In the genomic region with DNA sequence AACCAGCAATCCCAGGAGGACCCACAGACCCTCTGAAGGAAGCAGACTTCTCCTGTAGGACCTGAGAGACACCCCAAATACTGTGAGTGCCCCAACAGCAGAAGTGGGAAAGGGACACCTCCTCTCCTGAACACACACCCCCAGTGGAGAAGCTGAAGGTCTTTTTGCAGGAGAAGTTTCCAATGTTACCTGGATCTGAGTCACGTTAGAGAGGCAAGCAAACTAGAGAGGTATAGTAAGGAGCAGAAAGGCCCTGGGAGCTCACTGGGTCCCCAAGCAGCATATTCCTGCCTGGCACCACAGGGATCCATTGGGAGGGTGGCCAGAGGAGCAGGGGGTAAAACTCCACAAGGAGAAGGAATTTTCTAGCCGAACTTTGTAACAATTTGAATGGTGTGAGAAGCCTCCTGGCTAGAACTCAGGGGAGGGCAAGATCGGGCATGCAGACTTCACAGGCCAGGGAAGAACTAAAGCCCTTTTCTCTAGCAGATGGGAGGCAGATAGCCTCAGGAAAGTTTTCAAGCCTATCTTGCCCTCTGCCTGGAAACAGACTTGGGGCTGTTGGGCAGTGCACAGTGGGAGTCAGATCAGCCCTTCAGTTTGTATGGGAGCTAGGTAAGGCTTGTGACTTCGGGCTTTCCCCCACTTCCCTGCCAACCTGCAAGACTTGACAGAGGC, we compare ENCODE assay signal across 22 cellular contexts.
DNase-seq lines count a peak whose midpoint lies in the region; ATAC-seq, FAIRE-seq and TF ChIP-seq lines count a peak whose summit lies in the region.
"Had no signal": no experiment of that assay in that cellular context is flagged by ENCODE, and none has a peak within 500 bp of the region (broad histone marks: within the 10 kb centered on the region; RNA-seq: fewer than 3 reads in every experiment).

No MANE protein-coding gene starts in this region.

- H3K27ac Mint-ChIP-seq in MCF 10A (ENCODE audit: low read depth, unreplicated experiment) (peak overlapping the region; percentile 71), glutamatergic neuron (ENCODE audit: unreplicated experiment) (no peak overlapping the region)
- no peak overlapping the region for H3K27ac Mint-ChIP-seq in effector memory CD8-positive, alpha-beta T cell
- H3K27ac Mint-ChIP-seq: CD4-positive, alpha-beta T cell had no signal

- CTCF ChIA-PET in MCF 10A (lab: Yijun Ruan, JAX): interaction anchor here (0.5 to 1.8 kb wide), 16 partner anchors 9 to 564 kb away, joined by 3 to 5 read pairs (median 3); no protein-coding TSS in a partner anchor

- POLR2A ChIA-PET in MCF 10A (lab: Yijun Ruan, JAX): interaction anchor here (1.0 to 1.6 kb wide), 8 partner anchors 9 to 242 kb away, joined by 3 to 6 read pairs (median 3); no protein-coding TSS in a partner anchor

- H2AK5ac ChIP-seq in neuronal stem cell (ENCODE audit: low read depth, low read length): no peak overlapping the region

- H3K4me1 ChIP-seq in breast epithelium (no peaks in the 10 kb centered on the region), neuronal stem cell (ENCODE audit: control insufficient read depth in 2 of 2, insufficient read depth in 1 of 2, low read depth in 1 of 2, low read length in 2 of 2) (peaks cover 0 to 2% of the 10 kb centered on the region in 2 donors)
- H3K4me1 ChIP-seq: HAP-1 had no signal

- H3K36me3 Mint-ChIP-seq in MCF 10A (ENCODE audit: insufficient read depth, unreplicated experiment) (no peaks in the 10 kb centered on the region), glutamatergic neuron (ENCODE audit: unreplicated experiment) (no peaks in the 10 kb centered on the region)
- no peaks in the 10 kb centered on the region for H3K36me3 Mint-ChIP-seq in effector memory CD8-positive, alpha-beta T cell (ENCODE audit: insufficient read depth)

- TF ChIP-seq POLR2A in breast epithelium (IDR thresholded peaks at IDR 0.05): no peak

- no peak overlapping the region for H2BK120ac ChIP-seq in neuronal stem cell (ENCODE audit: low read depth, low read length)

- intact Hi-C loops in MCF 10A (cut with micrococcal nuclease): no loop called here
- intact Hi-C loops in breast epithelium (cut with DNase I; ENCODE audit: low total_unique reads): no loop called here

- H3K9ac ChIP-seq in neuronal stem cell (ENCODE audit: low read depth, low read length, poor library complexity): no peak overlapping the region

- TF ChIP-seq CTCF in MCF 10A (IDR thresholded peaks at IDR 0.05; ENCODE audit: unreplicated experiment): no peak
- no peak for TF ChIP-seq CTCF in breast epithelium (IDR thresholded peaks at IDR 0.05)
- TF ChIP-seq CTCF in bronchial epithelial cell (IDR thresholded peaks at IDR 0.05; ENCODE audit: insufficient read depth, low read length, severe bottlenecking): no peak
- no peak for TF ChIP-seq CTCF in glutamatergic neuron (IDR thresholded peaks at IDR 0.05; ENCODE audit: partially characterized antibody, unreplicated experiment)

- DNase-seq in MCF 10A (ENCODE audit: unreplicated experiment) (peak; percentile 53), breast epithelium (ENCODE audit: low spot score in 2 of 2) (no peak), bronchial epithelial cell (ENCODE audit: low read depth) (peak; percentile 69), epithelial cell of prostate (ENCODE audit: low read depth, low spot score) (no peak), neuronal stem cell (ENCODE audit: low spot score) (no peak), glutamatergic neuron (no peak)
- no peak for DNase-seq in effector memory CD8-positive, alpha-beta T cell
- DNase-seq: AML-193; Caco-2; CD4-positive, alpha-beta T cell; GDM1; GOT3; IMR-90 had no signal

- H3K4ac ChIP-seq in neuronal stem cell (ENCODE audit: low read length): no peak overlapping the region

- no peak overlapping the region for H3K23ac ChIP-seq in neuronal stem cell (ENCODE audit: low read depth, low read length, poor library complexity)

- no peaks in the 10 kb centered on the region for H3K9me3 ChIP-seq in breast epithelium
- H3K9me3 ChIP-seq in neuronal stem cell (replicated peaks in 1 of 2; ENCODE audit: control insufficient read depth in 2 of 2, insufficient read depth in 1 of 2, low read depth in 1 of 2, low read length in 2 of 2): no peaks in the 10 kb centered on the region
- H3K9me3 ChIP-seq: Caco-2, HAP-1 had no signal

- no peak overlapping the region for H2AFZ ChIP-seq in neuronal stem cell (ENCODE audit: low read length)

- H4K8ac ChIP-seq in neuronal stem cell (ENCODE audit: low read depth, low read length): no peak overlapping the region

- H3K9me3 Mint-ChIP-seq in MCF 10A (ENCODE audit: unreplicated experiment): peaks cover 12% of the 10 kb centered on the region
- no peaks in the 10 kb centered on the region for H3K9me3 Mint-ChIP-seq in effector memory CD8-positive, alpha-beta T cell
- H3K9me3 Mint-ChIP-seq in glutamatergic neuron (ENCODE audit: unreplicated experiment): no peaks in the 10 kb centered on the region

- H3K36me3 ChIP-seq in breast epithelium (no peaks in the 10 kb centered on the region), bronchial epithelial cell (ENCODE audit: control insufficient read depth, insufficient read depth, low read length) (no peaks in the 10 kb centered on the region), neuronal stem cell (replicated peaks in 1 of 2; ENCODE audit: control insufficient read depth in 2 of 2, insufficient read depth in 2 of 2, low read length in 2 of 2) (no peaks in the 10 kb centered on the region)
- H3K36me3 ChIP-seq: HAP-1 had no signal

- no peak overlapping the region for H2BK12ac ChIP-seq in neuronal stem cell (ENCODE audit: low read length)

- H4K91ac ChIP-seq in neuronal stem cell (ENCODE audit: low read depth, low read length, poor library complexity): no peak overlapping the region

- FAIRE-seq in bronchial epithelial cell (lab: Jason Lieb, UNC): no peak
- FAIRE-seq: A549, D721Med, GM12892, GM18507, HTR-8/SVneo had no signal

- BruUV-seq in MCF 10A (replicated peaks; lab: Mats Ljungman, UMichigan): no TSS peak

- no peak overlapping the region for H3K4me2 ChIP-seq in neuronal stem cell (ENCODE audit: insufficient read depth, low read length, poor library complexity, severe bottlenecking)
- H3K4me2 ChIP-seq: A549 had no signal

- H3K18ac ChIP-seq in neuronal stem cell (ENCODE audit: low read length): peak overlapping the region; percentile 18

- H3K27me3 ChIP-seq in breast epithelium (no peaks in the 10 kb centered on the region), bronchial epithelial cell (ENCODE audit: control insufficient read depth, insufficient read depth, low read length) (no peaks in the 10 kb centered on the region), neuronal stem cell (ENCODE audit: control insufficient read depth in 3 of 3, insufficient read depth in 3 of 3, low read depth in 1 of 3, low read length in 3 of 3) (no peaks in the 10 kb centered on the region)

- H3K79me1 ChIP-seq in neuronal stem cell (ENCODE audit: low read depth, low read length): no peaks in the 10 kb centered on the region

- H3K14ac ChIP-seq in neuronal stem cell (ENCODE audit: low read length): no peak overlapping the region

- no peak overlapping the region for H2BK5ac ChIP-seq in neuronal stem cell (ENCODE audit: low read length)

- WGBS in neuronal stem cell (ENCODE audit: extremely low coverage in 2 of 2, insufficient read length in 2 of 2, insufficient replicate concordance in 1 of 2), 2 donors: no CpG with 5 or more reads among the region's 4 CpGs

- no peak overlapping the region for H2BK15ac ChIP-seq in neuronal stem cell (ENCODE audit: low read length)

- peak overlapping the region in 1 of 2 donors; percentile 3 for H3K27ac ChIP-seq in breast epithelium
- H3K27ac ChIP-seq in epithelial cell of prostate: peak overlapping the region; percentile 12
- no peak overlapping the region for H3K27ac ChIP-seq in neuronal stem cell (replicated peaks; ENCODE audit: low read length)
- H3K27ac ChIP-seq: 22Rv1, C4-2B had no signal

- H3K27me3 Mint-ChIP-seq in MCF 10A (ENCODE audit: insufficient read depth, unreplicated experiment) (no peaks in the 10 kb centered on the region), glutamatergic neuron (ENCODE audit: unreplicated experiment) (peaks cover 3% of the 10 kb centered on the region)
- H3K27me3 Mint-ChIP-seq in effector memory CD8-positive, alpha-beta T cell: peaks cover 0 to 22% of the 10 kb centered on the region in 2 donors

- peaks cover 14% of the 10 kb centered on the region for H3K4me1 Mint-ChIP-seq in MCF 10A (ENCODE audit: insufficient read depth, unreplicated experiment)
- H3K4me1 Mint-ChIP-seq in effector memory CD8-positive, alpha-beta T cell (ENCODE audit: low read depth in 2 of 2): no peaks in the 10 kb centered on the region
- no peaks in the 10 kb centered on the region for H3K4me1 Mint-ChIP-seq in glutamatergic neuron (ENCODE audit: low read depth, unreplicated experiment)

- ATAC-seq in effector memory CD8-positive, alpha-beta T cell (replicated peaks): no peak
- ATAC-seq in GM19467 (IDR thresholded peaks at IDR 0.05; ENCODE audit: unreplicated experiment): no peak
- ATAC-seq: A549 had no signal

- H3K4me3 Mint-ChIP-seq in MCF 10A (ENCODE audit: unreplicated experiment) (no peak overlapping the region), glutamatergic neuron (ENCODE audit: unreplicated experiment) (no peak overlapping the region)
- H3K4me3 Mint-ChIP-seq in effector memory CD8-positive, alpha-beta T cell: no peak overlapping the region
- H3K4me3 Mint-ChIP-seq: CD4-positive, alpha-beta T cell had no signal

- H3K4me3 ChIP-seq in breast epithelium (no peak overlapping the region), bronchial epithelial cell (ENCODE audit: low read depth, low read length) (no peak overlapping the region), neuronal stem cell (ENCODE audit: low read length in 2 of 2) (no peak overlapping the region)
- H3K4me3 ChIP-seq: A549, HAP-1 had no signal

Comparison
In these comparisons a context has a peak if more than half of its experiments do, and no peak if none do; other contexts are left out.
1. DNase-seq: peak in MCF 10A (single experiment) and bronchial epithelial cell (single experiment); none in breast epithelium (0 of 2), epithelial cell of prostate (single experiment), neuronal stem cell (single experiment), effector memory CD8-positive, alpha-beta T cell (0 of 3) and glutamatergic neuron (single experiment).